In genomic region chr4:77560170-77560569, GRCh38 we compare ENCODE assay signal across 2 cellular contexts.
TF ChIP-seq lines count a peak whose summit lies in the region.

No MANE protein-coding gene starts in this region.

TF ChIP-seq in liver, 16 proteins besides CTCF, POLR2A, EP300 and RAD21 (continued from another document):
- TF ChIP-seq YY1 (IDR thresholded peaks at IDR 0.05) (peak; percentile 48), EGR1 (IDR thresholded peaks at IDR 0.05; ENCODE audit: low read depth in 2 of 2) (peak in 1 of 2 donors; percentile 18), GABPA (IDR thresholded peaks at IDR 0.05 in 1 of 2, conservative IDR thresholded peaks at IDR 0.05 in 1 of 2) (no peak), REST (IDR thresholded peaks at IDR 0.05) (peak; percentile 49), HNF4A (conservative IDR thresholded peaks at IDR 0.05) (peak; percentile 78 to 88), SP1 (IDR thresholded peaks at IDR 0.05) (peak; percentile 45), TAF1 (conservative IDR thresholded peaks at IDR 0.05) (no peak), MAX (IDR thresholded peaks at IDR 0.05) (peak; percentile 77), HNF4G (IDR thresholded peaks at IDR 0.05) (no peak), ZBTB33 (IDR thresholded peaks at IDR 0.05) (no peak), RXRA (IDR thresholded peaks at IDR 0.05) (peak; percentile 72 to 89)

TF ChIP-seq in HepG2, 621 proteins besides CTCF, POLR2A, EP300 and RAD21 (continued from another document):
- TF ChIP-seq TRAFD1 (CRISPR knock-in tag; IDR thresholded peaks at IDR 0.05; ENCODE audit: borderline replicate concordance) (no peak), MXD3 (CRISPR knock-in tag; IDR thresholded peaks at IDR 0.05) (no peak), SKIL (CRISPR knock-in tag; IDR thresholded peaks at IDR 0.05; ENCODE audit: borderline replicate concordance) (no peak), ZNF777 (CRISPR knock-in tag; IDR thresholded peaks at IDR 0.05) (no peak), SOX6 (IDR thresholded peaks at IDR 0.05) (no peak), SOX6 (CRISPR knock-in tag; IDR thresholded peaks at IDR 0.05) (no peak), MAFK (conservative IDR thresholded peaks at IDR 0.05 in 1 of 2, IDR thresholded peaks at IDR 0.05 in 1 of 2; ENCODE audit: low read length in 2 of 2) (no peak), ZBTB43 (CRISPR knock-in tag; conservative IDR thresholded peaks at IDR 0.05) (no peak), CHD2 (IDR thresholded peaks at IDR 0.05; ENCODE audit: low read depth, low read length) (no peak), STAT5B (CRISPR knock-in tag; IDR thresholded peaks at IDR 0.05) (no peak), E2F5 (CRISPR knock-in tag; conservative IDR thresholded peaks at IDR 0.05) (no peak)
